ENCODE assay signal across 5 cellular contexts in the genomic region with DNA sequence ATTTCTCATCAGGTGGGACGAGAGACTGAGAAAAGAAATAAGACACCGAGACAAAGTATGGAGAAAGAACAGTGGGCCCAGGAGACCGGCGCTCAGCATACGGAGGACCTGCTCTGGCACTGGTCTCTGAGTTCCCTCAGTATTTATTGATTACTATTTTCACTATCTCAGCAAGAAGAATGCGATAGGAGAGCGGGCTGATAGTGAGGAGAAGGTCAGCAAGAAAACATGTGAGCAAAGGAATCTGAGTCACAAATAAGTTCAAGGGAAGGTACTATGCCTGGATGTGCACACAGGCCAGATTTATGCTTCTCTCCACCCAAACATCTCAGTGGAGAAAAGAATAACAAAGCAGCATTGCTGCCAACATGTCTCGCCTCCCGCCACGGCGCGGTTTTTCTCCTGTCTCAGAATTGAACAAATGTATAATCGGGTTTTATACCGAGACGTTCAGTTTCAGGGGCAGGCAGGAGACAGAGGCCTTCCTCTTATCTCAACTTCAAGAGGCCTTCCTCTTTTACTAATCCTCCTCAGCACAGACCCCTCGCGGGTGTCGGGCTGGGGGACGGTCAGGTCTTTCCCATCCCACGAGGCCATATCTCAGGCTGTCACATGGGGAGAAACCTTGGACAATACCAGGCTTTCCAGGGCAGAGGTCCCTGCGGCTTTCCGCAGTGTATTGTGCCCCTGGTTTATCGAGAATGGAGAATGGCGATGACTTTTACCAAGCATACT. TPM values are rescaled to one million over a fixed set of nuclear protein-coding genes. Genes with fewer than 3 reads are reported as not detected.
"Had no signal": no experiment of that assay in that cellular context is flagged by ENCODE, and none has a peak within 500 bp of the region (broad histone marks: within the 10 kb centered on the region; RNA-seq: fewer than 3 reads in every experiment).

No MANE protein-coding gene starts in this region.

RNA-seq across cellular contexts. Expression of a gene that starts 29.9 kb away (rescaled TPM):
- total RNA-seq: chondrocyte, dermis blood vessel endothelial cell, fibroblast of lung, myocyte had no signal
- polyA plus RNA-seq: fibroblast of lung had no signal

RNA-seq across cellular contexts. Expression of a gene that starts 31.3 kb away (rescaled TPM):
- total RNA-seq: dermis blood vessel endothelial cell, vagina had no signal
